ENCODE assay signal across 13 cellular contexts in the genomic region with DNA sequence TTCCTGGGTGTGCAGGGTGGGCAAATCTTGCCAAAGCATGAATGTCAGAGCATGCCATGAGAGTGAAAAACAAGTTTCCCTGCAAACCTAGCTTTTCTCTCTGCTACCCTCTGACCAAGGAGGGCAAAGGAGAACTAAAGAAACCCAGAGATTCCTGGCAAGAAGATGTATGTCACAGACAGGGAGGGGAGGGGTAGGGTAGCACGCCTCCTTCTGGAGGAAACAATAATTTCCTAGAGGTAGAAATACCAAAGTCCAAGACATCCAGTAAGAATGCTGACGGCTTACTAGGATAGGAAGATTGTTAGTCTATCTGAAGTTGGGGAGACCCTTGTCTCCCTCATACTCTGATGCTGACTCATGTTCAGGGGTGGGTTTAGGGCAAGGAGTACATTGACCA.
DNase-seq lines count a peak whose midpoint lies in the region; ATAC-seq and TF ChIP-seq lines count a peak whose summit lies in the region.
"Had no signal": no experiment of that assay in that cellular context is flagged by ENCODE, and none has a peak within 500 bp of the region (broad histone marks: within the 10 kb centered on the region; RNA-seq: fewer than 3 reads in every experiment).

No MANE protein-coding gene starts in this region.

- H3K27ac ChIP-seq in breast epithelium (no peak overlapping the region), Panc1 (ENCODE audit: low read length) (no peak overlapping the region), esophagus squamous epithelium (no peak overlapping the region)
- H3K27ac ChIP-seq: neutrophil, spleen had no signal

- intact Hi-C loops in MCF 10A (cut with micrococcal nuclease) = no loop called here
- intact Hi-C loops in breast epithelium (cut with DNase I; ENCODE audit: low total_unique reads) = no loop called here
- intact Hi-C loops in Panc1 (cut with micrococcal nuclease; ENCODE audit: unreplicated experiment) = no loop called here
- intact Hi-C loops in esophagus squamous epithelium (cut with DNase I) = no loop called here
- intact Hi-C loops in activated naive CD4-positive, alpha-beta T cell treated with anti-CD3 and anti-CD28 coated beads for 36 hours (cut with micrococcal nuclease) = loop anchor here (1.0 kb wide), 1 partner anchor 150 kb away; no protein-coding TSS in a partner anchor

- DNase-seq in MCF 10A (ENCODE audit: unreplicated experiment) = peak; percentile 27
- DNase-seq in breast epithelium (ENCODE audit: low spot score in 2 of 2) = no peak
- DNase-seq in Panc1 (ENCODE audit: low read depth, low spot score) = no peak
- no peak for DNase-seq in fibroblast of pulmonary artery (ENCODE audit: low read depth)
- no peak for DNase-seq in esophagus squamous epithelium (lab: John Stamatoyannopoulos, UW)
- DNase-seq in activated naive CD4-positive, alpha-beta T cell treated with anti-CD3 and anti-CD28 coated beads for 36 hours = no peak
- DNase-seq: activated effector memory CD4-positive, alpha-beta T cell treated with Interleukin-2 at 50 U/mL for 16 hours; caudate nucleus; mammary epithelial cell; spleen had no signal

- TF ChIP-seq CTCF in MCF 10A (IDR thresholded peaks at IDR 0.05; ENCODE audit: unreplicated experiment) = no peak
- no peak for TF ChIP-seq CTCF in breast epithelium (IDR thresholded peaks at IDR 0.05)
- TF ChIP-seq CTCF in Panc1 (IDR thresholded peaks at IDR 0.05) = peak; percentile 25; the same call in 1 of the 2 replicates
- peak; percentile 10 for TF ChIP-seq CTCF in fibroblast of pulmonary artery (IDR thresholded peaks at IDR 0.05; ENCODE audit: low read length, missing control alignments)
- peak in 1 of 6 experiments; percentile 29 for TF ChIP-seq CTCF in esophagus squamous epithelium (IDR thresholded peaks at IDR 0.05)

- H3K27ac Mint-ChIP-seq in MCF 10A (ENCODE audit: low read depth, unreplicated experiment) = no peak overlapping the region
- H3K27ac Mint-ChIP-seq in activated naive CD4-positive, alpha-beta T cell treated with anti-CD3 and anti-CD28 coated beads for 36 hours = no peak overlapping the region

- H3K4me1 ChIP-seq in breast epithelium (no peaks in the 10 kb centered on the region), Panc1 (ENCODE audit: control insufficient read depth, insufficient read depth, low read length) (peaks cover 7% of the 10 kb centered on the region; the same call in 1 of the 2 replicates), esophagus squamous epithelium (peaks cover 0 to 18% (median 5%) of the 10 kb centered on the region in 3 donors)
- H3K4me1 ChIP-seq: spleen had no signal

- in situ Hi-C loops in Panc1 (cut with HindIII; ENCODE audit: low pct_unique_long_range_greater_than_20kb, low sequenced_read_pairs) = no loop called here

- ATAC-seq in Panc1 (no peak), GM21526 (IDR thresholded peaks at IDR 0.05; ENCODE audit: low FRiP score, unreplicated experiment) (no peak), HG03108 (IDR thresholded peaks at IDR 0.05; ENCODE audit: unreplicated experiment) (no peak)

- POLR2A ChIA-PET in MCF 10A (lab: Yijun Ruan, JAX) = interaction anchor here (0.6 to 1.6 kb wide), 2 partner anchors 21 to 523 kb away, joined by 3 read pairs; no protein-coding TSS in a partner anchor
- POLR2A ChIA-PET in Panc1 (lab: Charles Lee) = no interaction called here

- peaks cover 7% of the 10 kb centered on the region for H3K36me3 Mint-ChIP-seq in MCF 10A (ENCODE audit: insufficient read depth, unreplicated experiment)
- H3K36me3 Mint-ChIP-seq in activated naive CD4-positive, alpha-beta T cell treated with anti-CD3 and anti-CD28 coated beads for 36 hours (ENCODE audit: low read depth) = no peaks in the 10 kb centered on the region

- H3K4me3 Mint-ChIP-seq in MCF 10A (ENCODE audit: unreplicated experiment) = no peak overlapping the region
- no peak overlapping the region for H3K4me3 Mint-ChIP-seq in activated naive CD4-positive, alpha-beta T cell treated with anti-CD3 and anti-CD28 coated beads for 36 hours

- no TSS peak for BruUV-seq in MCF 10A (replicated peaks; lab: Mats Ljungman, UMichigan)
- BruUV-seq in Panc1 (replicated peaks; lab: Mats Ljungman, UMichigan) = no TSS peak

- no peak overlapping the region for H3K4me3 ChIP-seq in breast epithelium
- H3K4me3 ChIP-seq in Panc1 (ENCODE audit: low read depth in 2 of 2, low read length in 2 of 2) = no peak overlapping the region
- no peak overlapping the region for H3K4me3 ChIP-seq in fibroblast of pulmonary artery (replicated peaks; ENCODE audit: low read depth, low read length)
- H3K4me3 ChIP-seq in esophagus squamous epithelium = no peak overlapping the region
- H3K4me3 ChIP-seq: spleen had no signal

- H3K36me3 ChIP-seq in breast epithelium = no peaks in the 10 kb centered on the region
- no peaks in the 10 kb centered on the region for H3K36me3 ChIP-seq in Panc1 (ENCODE audit: control insufficient read depth, insufficient read depth, low read length)
- H3K36me3 ChIP-seq in esophagus squamous epithelium = no peaks in the 10 kb centered on the region
- H3K36me3 ChIP-seq: neutrophil had no signal

- no peaks in the 10 kb centered on the region for H3K9me3 Mint-ChIP-seq in MCF 10A (ENCODE audit: unreplicated experiment)
- no peaks in the 10 kb centered on the region for H3K9me3 Mint-ChIP-seq in activated naive CD4-positive, alpha-beta T cell treated with anti-CD3 and anti-CD28 coated beads for 36 hours

- WGBS in esophagus squamous epithelium, 2 donors = 83 to 84% methylated on average over 2 of the region's 2 CpGs

- H3K27me3 ChIP-seq in breast epithelium = no peaks in the 10 kb centered on the region
- no peaks in the 10 kb centered on the region for H3K27me3 ChIP-seq in Panc1 (ENCODE audit: control insufficient read depth, insufficient read depth, low read length)
- no peaks in the 10 kb centered on the region for H3K27me3 ChIP-seq in esophagus squamous epithelium
- H3K27me3 ChIP-seq: neutrophil, spleen had no signal

- no peaks in the 10 kb centered on the region for H3K27me3 Mint-ChIP-seq in MCF 10A (ENCODE audit: insufficient read depth, unreplicated experiment)
- H3K27me3 Mint-ChIP-seq in activated naive CD4-positive, alpha-beta T cell treated with anti-CD3 and anti-CD28 coated beads for 36 hours (ENCODE audit: low read depth) = peaks cover 2% of the 10 kb centered on the region

- CTCF ChIA-PET in MCF 10A (lab: Yijun Ruan, JAX) = interaction anchor here (0.6 to 0.8 kb wide), 2 partner anchors 151 to 365 kb away, joined by 3 to 4 read pairs; no protein-coding TSS in a partner anchor
- CTCF ChIA-PET in Panc1 (lab: Charles Lee) = no interaction called here
- CTCF ChIA-PET in activated naive CD4-positive, alpha-beta T cell treated with anti-CD3 and anti-CD28 coated beads for 36 hours (lab: Charles Lee) = interaction anchor here (0.8 to 1.6 kb wide), 2 partner anchors 10 to 88 kb away, joined by 3 to 5 read pairs; no protein-coding TSS in a partner anchor

- no peaks in the 10 kb centered on the region for H3K9me3 ChIP-seq in breast epithelium
- no peaks in the 10 kb centered on the region for H3K9me3 ChIP-seq in Panc1 (ENCODE audit: control insufficient read depth, insufficient read depth, low read depth, low read length)
- no peaks in the 10 kb centered on the region for H3K9me3 ChIP-seq in esophagus squamous epithelium
- H3K9me3 ChIP-seq: neutrophil, spleen had no signal

- no peak for TF ChIP-seq POLR2A in breast epithelium (IDR thresholded peaks at IDR 0.05)
- no peak for TF ChIP-seq POLR2A in esophagus squamous epithelium (IDR thresholded peaks at IDR 0.05)

- peaks cover 26% of the 10 kb centered on the region for H3K4me1 Mint-ChIP-seq in MCF 10A (ENCODE audit: insufficient read depth, unreplicated experiment)
- H3K4me1 Mint-ChIP-seq in activated naive CD4-positive, alpha-beta T cell treated with anti-CD3 and anti-CD28 coated beads for 36 hours (ENCODE audit: low read depth) = peaks cover 8% of the 10 kb centered on the region

Comparison
In these comparisons a context has a peak if more than half of its experiments do, and no peak if none do; other contexts are left out.
1. CTCF ChIP-seq: peak in Panc1 (single experiment) and fibroblast of pulmonary artery (single experiment); none in MCF 10A (single experiment) and breast epithelium (0 of 3).